1 cellular context compared by ENCODE assay signal in the genomic region with DNA sequence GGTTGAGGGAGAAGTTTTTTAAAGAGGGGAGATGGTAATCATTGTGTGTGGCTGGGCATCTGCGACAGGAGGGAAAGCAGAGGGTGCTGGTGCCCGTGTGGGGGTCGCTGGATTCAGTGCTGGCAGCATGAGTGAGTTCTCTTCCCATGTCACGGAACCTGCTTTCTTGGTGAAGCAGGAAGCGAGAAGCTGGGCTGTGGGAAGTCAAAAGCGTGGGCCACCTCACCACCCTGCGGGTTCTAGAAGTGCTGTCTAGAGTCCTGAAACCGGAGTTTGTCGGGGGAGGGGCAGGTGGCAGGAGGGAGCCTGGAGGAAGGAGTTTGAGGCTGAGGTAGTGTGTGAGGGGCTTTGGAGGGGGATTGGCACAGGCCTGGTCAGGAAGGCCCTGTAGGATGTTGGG.
TF ChIP-seq lines count a peak whose summit lies in the region.

No MANE protein-coding gene starts in this region.

TF ChIP-seq in IMR-90, 13 proteins besides CTCF, POLR2A, EP300 and RAD21:
- TF ChIP-seq ELK1 (IDR thresholded peaks at IDR 0.05; ENCODE audit: borderline replicate concordance, low read depth, low read length) (no peak), BHLHE40 (IDR thresholded peaks at IDR 0.05; ENCODE audit: low read depth, low read length) (no peak), NFE2L2 (IDR thresholded peaks at IDR 0.05; ENCODE audit: low read depth, low read length) (no peak), RFX5 (IDR thresholded peaks at IDR 0.05; ENCODE audit: low read depth, low read length) (no peak), FOS (IDR thresholded peaks at IDR 0.05; ENCODE audit: low read depth, low read length) (no peak), SMC3 (IDR thresholded peaks at IDR 0.05; ENCODE audit: low read depth, low read length) (no peak), CHD1 (IDR thresholded peaks at IDR 0.05; ENCODE audit: low read depth, low read length) (no peak), MAZ (IDR thresholded peaks at IDR 0.05; ENCODE audit: borderline replicate concordance, low read depth, low read length) (no peak), RCOR1 (IDR thresholded peaks at IDR 0.05; ENCODE audit: insufficient replicate concordance, low read length) (no peak), MXI1 (IDR thresholded peaks at IDR 0.05; ENCODE audit: borderline replicate concordance, low read depth, low read length) (no peak), MAFK (IDR thresholded peaks at IDR 0.05; ENCODE audit: low read depth, low read length) (no peak), CEBPB (IDR thresholded peaks at IDR 0.05; ENCODE audit: low read depth, low read length) (no peak)
- TF ChIP-seq, protein P1, sequence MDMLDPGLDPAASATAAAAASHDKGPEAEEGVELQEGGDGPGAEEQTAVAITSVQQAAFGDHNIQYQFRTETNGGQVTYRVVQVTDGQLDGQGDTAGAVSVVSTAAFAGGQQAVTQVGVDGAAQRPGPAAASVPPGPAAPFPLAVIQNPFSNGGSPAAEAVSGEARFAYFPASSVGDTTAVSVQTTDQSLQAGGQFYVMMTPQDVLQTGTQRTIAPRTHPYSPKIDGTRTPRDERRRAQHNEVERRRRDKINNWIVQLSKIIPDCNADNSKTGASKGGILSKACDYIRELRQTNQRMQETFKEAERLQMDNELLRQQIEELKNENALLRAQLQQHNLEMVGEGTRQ (IDR thresholded peaks at IDR 0.05; ENCODE audit: low read depth, low read length): no peak
